In the genomic region with DNA sequence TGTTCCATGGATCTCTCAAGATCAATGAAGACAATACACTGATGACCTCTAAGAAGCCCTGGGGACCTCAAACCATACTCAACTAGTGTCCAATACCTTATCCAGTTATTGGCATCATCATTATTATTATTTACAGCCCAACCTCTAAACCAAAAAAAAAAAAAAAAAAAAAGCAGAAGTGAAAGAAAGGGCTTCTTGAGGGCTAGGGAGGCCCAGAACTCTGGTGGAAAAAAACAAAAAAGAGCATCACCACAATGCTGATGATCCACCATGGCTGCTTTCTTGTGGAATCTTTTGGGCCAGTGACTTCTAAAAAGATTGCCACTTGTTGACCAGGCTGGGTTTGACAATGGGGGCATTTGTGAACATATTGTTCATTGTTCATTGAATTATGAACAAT, we compare ENCODE assay signal across 14 cellular contexts.
DNase-seq lines count a peak whose midpoint lies in the region; ATAC-seq, FAIRE-seq and TF ChIP-seq lines count a peak whose summit lies in the region.
"Had no signal": no experiment of that assay in that cellular context is flagged by ENCODE, and none has a peak within 500 bp of the region (broad histone marks: within the 10 kb centered on the region; RNA-seq: fewer than 3 reads in every experiment).

No MANE protein-coding gene starts in this region.

- H3K36me3 ChIP-seq in OCI-LY1 (ENCODE audit: insufficient read depth, low read length) (no peaks in the 10 kb centered on the region), SJCRH30 (no peaks in the 10 kb centered on the region)
- H3K36me3 ChIP-seq: adrenal gland had no signal

- TF ChIP-seq CTCF in OCI-LY1 (IDR thresholded peaks at IDR 0.05; ENCODE audit: low read length), result no peak

- no peaks in the 10 kb centered on the region for H3K9me2 ChIP-seq in OCI-LY1 (ENCODE audit: low read depth, low read length)

- no peak overlapping the region for H2AFZ ChIP-seq in OCI-LY1 (ENCODE audit: low read length)

- peak overlapping the region; percentile 38 for H3K4me2 ChIP-seq in OCI-LY1 (ENCODE audit: low read length)

- ATAC-seq in GM21390 (IDR thresholded peaks at IDR 0.05; ENCODE audit: unreplicated experiment) (peak; percentile 51), HG03103 (IDR thresholded peaks at IDR 0.05; ENCODE audit: low read depth, unreplicated experiment) (peak; percentile 54)
- ATAC-seq: Right ventricle myocardium inferior had no signal

- no peaks in the 10 kb centered on the region for H3F3A ChIP-seq in OCI-LY1 (ENCODE audit: insufficient read depth, low read length)

- FAIRE-seq in GM18507 (lab: Jason Lieb, UNC), result peak; percentile 67
- FAIRE-seq: small intestine had no signal

- H3K27me3 ChIP-seq in OCI-LY1 (ENCODE audit: insufficient read depth, low read length) (no peaks in the 10 kb centered on the region), SJCRH30 (no peaks in the 10 kb centered on the region)
- H3K27me3 ChIP-seq: adrenal gland had no signal

- no peaks in the 10 kb centered on the region for H3K9me3 ChIP-seq in OCI-LY1 (ENCODE audit: low read length)
- no peaks in the 10 kb centered on the region for H3K9me3 ChIP-seq in SJCRH30 (replicated peaks)
- H3K9me3 ChIP-seq: adrenal gland had no signal

- H3K9ac ChIP-seq in OCI-LY1 (ENCODE audit: low read length), result peak overlapping the region; percentile 61

- H3K4me1 ChIP-seq in OCI-LY1 (ENCODE audit: insufficient read depth, low read length, severe bottlenecking), result peaks cover 70% of the 10 kb centered on the region
- H3K4me1 ChIP-seq in SJCRH30, result no peaks in the 10 kb centered on the region
- H3K4me1 ChIP-seq: adrenal gland had no signal

- H3K4me3 ChIP-seq in OCI-LY1 (ENCODE audit: low read depth, low read length, poor library complexity, severe bottlenecking), result peak overlapping the region; percentile 4
- H3K4me3 ChIP-seq in SJCRH30, result no peak overlapping the region
- H3K4me3 ChIP-seq: adrenal gland had no signal

- DNase-seq in GM18507 (ENCODE audit: extremely low spot score, insufficient read length, low read depth) (no peak), HUDEP-2 (lab: John Stamatoyannopoulos, UW; ENCODE audit: unreplicated experiment in 76 of 76) (no peak), SJCRH30 (no peak)
- no peak for DNase-seq in activated effector memory CD4-positive, alpha-beta T cell treated with anti-CD3 and anti-CD28 coated beads, Interleukin-2, amount 50 U/mL, for 16 hours
- no peak for DNase-seq in stimulated activated CD4-positive, alpha-beta T cell treated with anti-CD3 and anti-CD28 coated beads, Interleukin-2, amount 100 ng/mL, for 24 hours
- DNase-seq: adrenal gland; COR-L47; effector CD4-positive, alpha-beta T cell; NCI-H2081 treated with DMSO at 0.1 percent for 48 hours; small intestine had no signal

- no peaks in the 10 kb centered on the region for H4K20me1 ChIP-seq in OCI-LY1 (ENCODE audit: insufficient read depth, low read length)

- H3K79me2 ChIP-seq in OCI-LY1 (ENCODE audit: insufficient read depth, low read length), result no peaks in the 10 kb centered on the region

- H3K27ac ChIP-seq in OCI-LY1 (ENCODE audit: low read depth, low read length, poor library complexity, severe bottlenecking) (peak overlapping the region; percentile 96), SJCRH30 (no peak overlapping the region)
- H3K27ac ChIP-seq: adrenal gland had no signal
